ENCODE assay signal across 1 cellular context in the genomic region with DNA sequence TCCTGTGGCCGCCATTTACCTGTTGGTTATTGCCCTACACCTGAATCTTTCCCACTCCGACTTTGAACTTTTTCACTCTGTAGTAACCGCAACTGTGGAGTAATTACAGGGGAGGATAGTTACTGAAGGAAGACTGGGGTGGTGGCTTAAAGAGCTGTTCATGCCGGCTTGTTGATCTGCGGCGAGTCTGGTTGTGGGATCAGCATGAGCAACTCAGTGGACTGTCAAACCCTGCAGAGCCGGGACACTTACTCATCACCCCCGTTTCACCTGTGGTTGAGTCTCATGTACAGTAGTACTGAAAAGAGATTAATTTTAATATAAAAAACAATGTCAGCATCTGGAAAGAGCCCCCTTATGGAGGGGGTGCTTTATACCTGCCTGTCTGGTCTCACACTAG.
TF ChIP-seq lines count a peak whose summit lies in the region.

No MANE protein-coding gene starts in this region.

TF ChIP-seq in GM12878, 131 proteins besides CTCF, POLR2A, EP300 and RAD21:
- TF ChIP-seq TAF1 (IDR thresholded peaks at IDR 0.05; ENCODE audit: borderline replicate concordance, low read depth, low read length) (no peak), KLF5 (IDR thresholded peaks at IDR 0.05; ENCODE audit: partially characterized antibody) (no peak), TCF12 (IDR thresholded peaks at IDR 0.05; ENCODE audit: low read depth, low read length) (no peak), RB1 (IDR thresholded peaks at IDR 0.05; ENCODE audit: borderline replicate concordance) (no peak), HSF1 (IDR thresholded peaks at IDR 0.05; ENCODE audit: low read depth, low read length) (no peak), ZNF687 (IDR thresholded peaks at IDR 0.05) (no peak), MEF2A (IDR thresholded peaks at IDR 0.05; ENCODE audit: insufficient read depth, low read depth, low read length) (no peak), SPI1 (IDR thresholded peaks at IDR 0.05; ENCODE audit: borderline replicate concordance, insufficient read depth, low read depth, low read length) (no peak), TARDBP (IDR thresholded peaks at IDR 0.05; ENCODE audit: borderline replicate concordance) (no peak), HDAC6 (IDR thresholded peaks at IDR 0.05; ENCODE audit: unreplicated experiment) (no peak), KDM1A (IDR thresholded peaks at IDR 0.05; ENCODE audit: borderline replicate concordance) (no peak), ATF2 (IDR thresholded peaks at IDR 0.05; ENCODE audit: low read length) (no peak), EZH2 (IDR thresholded peaks at IDR 0.05; ENCODE audit: borderline replicate concordance, control insufficient read depth, low read depth, low read length) (no peak), NR2C2 (IDR thresholded peaks at IDR 0.05; ENCODE audit: borderline replicate concordance, control insufficient read depth, insufficient read length, low read depth) (no peak), ETV6 (conservative IDR thresholded peaks at IDR 0.05 in 1 of 2, IDR thresholded peaks at IDR 0.05 in 1 of 2; ENCODE audit: borderline replicate concordance in 1 of 2, low read depth in 1 of 2) (no peak), MTA3 (IDR thresholded peaks at IDR 0.05; ENCODE audit: borderline replicate concordance, low read length) (no peak), ESRRA (IDR thresholded peaks at IDR 0.05; ENCODE audit: low read length) (no peak), PAX5 (IDR thresholded peaks at IDR 0.05; ENCODE audit: borderline replicate concordance, low read depth, low read length) (no peak)
- TF ChIP-seq, protein P1, sequence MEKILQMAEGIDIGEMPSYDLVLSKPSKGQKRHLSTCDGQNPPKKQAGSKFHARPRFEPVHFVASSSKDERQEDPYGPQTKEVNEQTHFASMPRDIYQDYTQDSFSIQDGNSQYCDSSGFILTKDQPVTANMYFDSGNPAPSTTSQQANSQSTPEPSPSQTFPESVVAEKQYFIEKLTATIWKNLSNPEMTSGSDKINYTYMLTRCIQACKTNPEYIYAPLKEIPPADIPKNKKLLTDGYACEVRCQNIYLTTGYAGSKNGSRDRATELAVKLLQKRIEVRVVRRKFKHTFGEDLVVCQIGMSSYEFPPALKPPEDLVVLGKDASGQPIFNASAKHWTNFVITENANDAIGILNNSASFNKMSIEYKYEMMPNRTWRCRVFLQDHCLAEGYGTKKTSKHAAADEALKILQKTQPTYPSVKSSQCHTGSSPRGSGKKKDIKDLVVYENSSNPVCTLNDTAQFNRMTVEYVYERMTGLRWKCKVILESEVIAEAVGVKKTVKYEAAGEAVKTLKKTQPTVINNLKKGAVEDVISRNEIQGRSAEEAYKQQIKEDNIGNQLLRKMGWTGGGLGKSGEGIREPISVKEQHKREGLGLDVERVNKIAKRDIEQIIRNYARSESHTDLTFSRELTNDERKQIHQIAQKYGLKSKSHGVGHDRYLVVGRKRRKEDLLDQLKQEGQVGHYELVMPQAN (conservative IDR thresholded peaks at IDR 0.05): no peak
